In the genomic region with DNA sequence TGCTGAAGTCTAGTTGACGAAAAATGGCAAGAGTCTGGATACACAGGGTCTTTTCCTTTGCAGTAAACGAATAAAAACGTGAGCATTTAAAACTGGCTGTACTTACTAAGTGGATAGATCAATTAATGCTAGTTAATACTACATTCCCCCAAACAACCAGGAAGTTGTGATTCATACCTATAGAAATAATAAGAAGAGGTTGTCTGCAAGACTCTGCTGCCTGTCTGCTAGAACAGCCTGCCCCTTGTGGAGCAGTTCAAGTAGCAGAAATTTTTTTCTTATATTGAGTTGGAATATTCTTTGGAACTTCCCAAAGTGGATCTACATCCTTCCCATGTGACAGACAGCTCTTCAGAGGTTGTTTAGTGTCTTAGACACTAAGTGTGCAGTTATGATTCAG, we compare ENCODE assay signal across 10 cellular contexts.
DNase-seq lines count a peak whose midpoint lies in the region; ATAC-seq and TF ChIP-seq lines count a peak whose summit lies in the region.
"Had no signal": no experiment of that assay in that cellular context is flagged by ENCODE, and none has a peak within 500 bp of the region (broad histone marks: within the 10 kb centered on the region; RNA-seq: fewer than 3 reads in every experiment).

No MANE protein-coding gene starts in this region.

- no peak for DNase-seq in GM12864 (ENCODE audit: low read depth)
- peak; percentile 78 for DNase-seq in dermis blood vessel endothelial cell
- no peak for DNase-seq in psoas muscle
- no peak for DNase-seq in stimulated activated CD4-positive, alpha-beta T cell treated with anti-CD3 and anti-CD28 coated beads, Interleukin-4, amount 100 ng/mL, for 1 hour
- no peak for DNase-seq in NCI-H1092 (lab: John Stamatoyannopoulos, UW)
- DNase-seq: KBM-7, uterus had no signal

- H3K27ac ChIP-seq in psoas muscle, result peak overlapping the region; percentile 59
- H3K27ac ChIP-seq: SJSA1 had no signal

- H3K27me3 ChIP-seq in Loucy (ENCODE audit: insufficient read depth, low read length, poor library complexity, severe bottlenecking) (no peaks in the 10 kb centered on the region), psoas muscle (ENCODE audit: insufficient read depth in 3 of 3, low read length in 2 of 3) (no peaks in the 10 kb centered on the region)
- H3K27me3 ChIP-seq: SJSA1, uterus had no signal

- no peak overlapping the region for H3K9ac ChIP-seq in Loucy (ENCODE audit: low read depth, low read length, poor library complexity, severe bottlenecking)

- no peaks in the 10 kb centered on the region for H4K20me1 ChIP-seq in Loucy (ENCODE audit: insufficient read depth, low read length, poor library complexity, severe bottlenecking)

- no peaks in the 10 kb centered on the region for H3K9me2 ChIP-seq in Loucy (replicated peaks; ENCODE audit: low read depth, low read length)

- no peaks in the 10 kb centered on the region for H3F3A ChIP-seq in Loucy (ENCODE audit: low read depth)

- H2AFZ ChIP-seq in Loucy (ENCODE audit: low read length), result no peak overlapping the region

- H3K9me3 ChIP-seq in Loucy (ENCODE audit: insufficient read depth, low read depth, low read length) (no peaks in the 10 kb centered on the region), psoas muscle (no peaks in the 10 kb centered on the region)
- H3K9me3 ChIP-seq: SJSA1, uterus had no signal

- H3K4me2 ChIP-seq in Loucy (ENCODE audit: low read depth, low read length, poor library complexity, severe bottlenecking), result no peak overlapping the region

- H3K4me1 ChIP-seq in Loucy (ENCODE audit: insufficient read depth, low read length, poor library complexity, severe bottlenecking), result no peaks in the 10 kb centered on the region
- peaks cover 81% of the 10 kb centered on the region for H3K4me1 ChIP-seq in psoas muscle

- no peaks in the 10 kb centered on the region for H3K79me2 ChIP-seq in Loucy (ENCODE audit: insufficient read depth, low read length)

- no peak overlapping the region for H3K4me3 ChIP-seq in GM12864 (ENCODE audit: low read depth, low read length)
- no peak overlapping the region for H3K4me3 ChIP-seq in Loucy (ENCODE audit: low read length, poor library complexity, severe bottlenecking)
- H3K4me3 ChIP-seq in psoas muscle, result no peak overlapping the region
- H3K4me3 ChIP-seq: SJSA1, uterus had no signal

- H3K36me3 ChIP-seq in Loucy (ENCODE audit: insufficient read depth, low read length) (no peaks in the 10 kb centered on the region), psoas muscle (ENCODE audit: insufficient read depth in 1 of 2, low read depth in 1 of 2) (peaks cover 0 to 24% of the 10 kb centered on the region in 2 donors)
- H3K36me3 ChIP-seq: uterus had no signal

- intact Hi-C loops in psoas muscle (cut with DNase I), result no loop called here

- ATAC-seq in psoas muscle (no peak), GM18511 (IDR thresholded peaks at IDR 0.05; ENCODE audit: unreplicated experiment) (no peak)

- 46 to 82% (median 58%) methylated on average over 3 of the region's 3 CpGs for WGBS in psoas muscle, 3 donors

- TF ChIP-seq CTCF in GM12864 (IDR thresholded peaks at IDR 0.05; ENCODE audit: low read depth, low read length, missing control alignments) (peak; percentile 23), Loucy (conservative IDR thresholded peaks at IDR 0.05; ENCODE audit: low read length) (peak; percentile 39), psoas muscle (IDR thresholded peaks at IDR 0.05) (peak; percentile 21)
